In genomic region chr17:58517378-58517927, GRCh38 we compare ENCODE assay signal across 2 cellular contexts.
A peak's percentile ranks its signal among the peaks of the same experiment; 100 is the strongest.
TF ChIP-seq lines count a peak whose summit lies in the region.

No MANE protein-coding gene starts in this region.

TF ChIP-seq in HEK293, 187 proteins besides CTCF, POLR2A, EP300 and RAD21 (continued from another document and continues in another):
- TF ChIP-seq HIC1 (tag by site-specific recombination; IDR thresholded peaks at IDR 0.05) (peak; percentile 87), ZNF488 (tag by site-specific recombination; IDR thresholded peaks at IDR 0.05) (no peak), ZNF549 (tag by site-specific recombination; IDR thresholded peaks at IDR 0.05) (no peak), ZSCAN30 (tag by site-specific recombination; IDR thresholded peaks at IDR 0.05) (no peak), ZNF510 (tag by site-specific recombination; IDR thresholded peaks at IDR 0.05; ENCODE audit: insufficient replicate concordance) (no peak), ZNF514 (tag by site-specific recombination; IDR thresholded peaks at IDR 0.05) (no peak), ZNF10 (tag by site-specific recombination; IDR thresholded peaks at IDR 0.05) (peak; percentile 96), ZNF133 (tag by site-specific recombination; IDR thresholded peaks at IDR 0.05) (no peak), PRDM1 (tag by site-specific recombination; IDR thresholded peaks at IDR 0.05) (peak; percentile 48; the same call in 1 of the 2 replicates), GLIS2 (tag by site-specific recombination; IDR thresholded peaks at IDR 0.05) (peak; percentile 100), ZNF76 (tag by site-specific recombination; IDR thresholded peaks at IDR 0.05; ENCODE audit: borderline replicate concordance, low read depth) (0 out of 2 replicates have a peak, but pooled peaks have one; percentile 46), ZNF692 (tag by site-specific recombination; IDR thresholded peaks at IDR 0.05) (peak; percentile 15; the same call in 1 of the 2 replicates), ZNF223 (tag by site-specific recombination; IDR thresholded peaks at IDR 0.05) (no peak), ZSCAN23 (tag by site-specific recombination; IDR thresholded peaks at IDR 0.05) (no peak), ZNF639 (tag by site-specific recombination; IDR thresholded peaks at IDR 0.05) (peak; percentile 35; the same call in 1 of the 2 replicates), EGR2 (tag by site-specific recombination; IDR thresholded peaks at IDR 0.05; ENCODE audit: low read depth) (no peak), ZNF398 (tag by site-specific recombination; IDR thresholded peaks at IDR 0.05) (no peak), ZNF600 (tag by site-specific recombination; IDR thresholded peaks at IDR 0.05) (0 out of 2 replicates have a peak, but pooled peaks have one; percentile 20), KLF9 (tag by site-specific recombination; IDR thresholded peaks at IDR 0.05; ENCODE audit: low read depth) (peak; percentile 65), TCF7L2 (IDR thresholded peaks at IDR 0.05; ENCODE audit: borderline replicate concordance, low read depth, low read length) (no peak), SCRT1 (tag by site-specific recombination; IDR thresholded peaks at IDR 0.05; ENCODE audit: borderline replicate concordance) (no peak), ZFP69B (tag by site-specific recombination; IDR thresholded peaks at IDR 0.05) (no peak; the same call in 1 of the 2 replicates)

TF ChIP-seq in GM12878, 131 proteins besides CTCF, POLR2A, EP300 and RAD21 (continued from another document):
- TF ChIP-seq ASH2L (IDR thresholded peaks at IDR 0.05; ENCODE audit: borderline replicate concordance, low read depth) (0 out of 2 replicates have a peak, but pooled peaks have one; percentile 46), DPF2 (IDR thresholded peaks at IDR 0.05) (peak; percentile 62), HDAC2 (IDR thresholded peaks at IDR 0.05) (no peak), TBL1XR1 (IDR thresholded peaks at IDR 0.05; ENCODE audit: low read depth, low read length) (no peak), SUPT20H (IDR thresholded peaks at IDR 0.05; ENCODE audit: borderline replicate concordance, control insufficient read depth, low read depth, low read length) (no peak), HDAC6 (IDR thresholded peaks at IDR 0.05; ENCODE audit: unreplicated experiment) (no peak), NFIC (IDR thresholded peaks at IDR 0.05; ENCODE audit: low read depth, low read length) (no peak), CEBPZ (IDR thresholded peaks at IDR 0.05; ENCODE audit: low read depth, low read length) (no peak), CHD2 (IDR thresholded peaks at IDR 0.05; ENCODE audit: borderline replicate concordance, low read depth, low read length) (no peak), TAF1 (IDR thresholded peaks at IDR 0.05; ENCODE audit: borderline replicate concordance, low read depth, low read length) (peak; percentile 60; the same call in 1 of the 2 replicates), E2F4 (IDR thresholded peaks at IDR 0.05; ENCODE audit: low read depth, low read length) (no peak), PAX5 (IDR thresholded peaks at IDR 0.05; ENCODE audit: borderline replicate concordance, low read depth, low read length) (peak; percentile 58; the same call in 1 of the 2 replicates), SREBF1 (IDR thresholded peaks at IDR 0.05; ENCODE audit: low read length) (no peak), ZNF207 (IDR thresholded peaks at IDR 0.05; ENCODE audit: borderline replicate concordance) (no peak), MEF2A (IDR thresholded peaks at IDR 0.05; ENCODE audit: insufficient read depth, low read depth, low read length) (no peak), RCOR1 (conservative IDR thresholded peaks at IDR 0.05; ENCODE audit: low read depth, low read length) (0 out of 2 replicates have a peak, but pooled peaks have one; percentile 16), BCL3 (IDR thresholded peaks at IDR 0.05; ENCODE audit: borderline replicate concordance, insufficient read depth, low read depth, low read length, poor library complexity, severe bottlenecking) (no peak), GATAD2B (conservative IDR thresholded peaks at IDR 0.05; ENCODE audit: low read depth) (peak; percentile 82), WRNIP1 (IDR thresholded peaks at IDR 0.05; ENCODE audit: borderline replicate concordance, low read depth, low read length) (no peak), IRF4 (IDR thresholded peaks at IDR 0.05; ENCODE audit: low read depth, low read length) (no peak), SIX5 (IDR thresholded peaks at IDR 0.05; ENCODE audit: low read depth, low read length, severe bottlenecking) (no peak)
TF ChIP-seq in GM12878: peak in this region for 21.
